In the genomic region with DNA sequence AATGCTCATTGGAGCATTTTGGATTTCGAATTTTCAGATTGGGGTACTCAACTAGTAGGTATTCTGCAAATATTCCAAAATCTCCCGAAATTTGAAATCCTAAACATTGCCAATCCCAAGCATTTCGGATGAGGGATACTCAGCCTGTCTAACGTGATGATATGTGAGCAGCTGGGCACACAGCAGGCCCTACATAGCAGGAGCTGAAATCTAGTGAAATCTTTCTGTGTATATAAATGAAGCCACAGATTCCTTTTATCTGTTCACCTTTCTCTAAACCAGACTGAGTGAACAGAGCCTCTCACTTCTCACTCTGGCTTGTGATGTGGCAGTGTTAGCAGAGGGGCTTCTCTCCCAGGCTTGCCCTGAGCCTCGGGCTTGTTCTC, we compare ENCODE assay signal across 1 cellular context.
TF ChIP-seq lines count a peak whose summit lies in the region.

No MANE protein-coding gene starts in this region.

TF ChIP-seq in GM12878, 131 proteins besides CTCF, POLR2A, EP300 and RAD21:
- TF ChIP-seq RB1 (IDR thresholded peaks at IDR 0.05; ENCODE audit: borderline replicate concordance) (no peak), SMARCA5 (IDR thresholded peaks at IDR 0.05) (no peak), IKZF1 (conservative IDR thresholded peaks at IDR 0.05) (no peak), NRF1 (conservative IDR thresholded peaks at IDR 0.05; ENCODE audit: low read depth, low read length) (no peak), ZNF274 (IDR thresholded peaks at IDR 0.05; ENCODE audit: insufficient read depth, insufficient read length) (no peak), KLF5 (IDR thresholded peaks at IDR 0.05; ENCODE audit: partially characterized antibody) (no peak), TARDBP (IDR thresholded peaks at IDR 0.05; ENCODE audit: borderline replicate concordance) (no peak), KAT2A (conservative IDR thresholded peaks at IDR 0.05; ENCODE audit: control insufficient read depth, low read depth, low read length) (no peak), GATAD2B (conservative IDR thresholded peaks at IDR 0.05; ENCODE audit: low read depth) (no peak), ZZZ3 (IDR thresholded peaks at IDR 0.05; ENCODE audit: control insufficient read depth, insufficient read length, low read depth) (no peak), CREB1 (IDR thresholded peaks at IDR 0.05; ENCODE audit: low read depth) (no peak)
- TF ChIP-seq, protein P1, sequence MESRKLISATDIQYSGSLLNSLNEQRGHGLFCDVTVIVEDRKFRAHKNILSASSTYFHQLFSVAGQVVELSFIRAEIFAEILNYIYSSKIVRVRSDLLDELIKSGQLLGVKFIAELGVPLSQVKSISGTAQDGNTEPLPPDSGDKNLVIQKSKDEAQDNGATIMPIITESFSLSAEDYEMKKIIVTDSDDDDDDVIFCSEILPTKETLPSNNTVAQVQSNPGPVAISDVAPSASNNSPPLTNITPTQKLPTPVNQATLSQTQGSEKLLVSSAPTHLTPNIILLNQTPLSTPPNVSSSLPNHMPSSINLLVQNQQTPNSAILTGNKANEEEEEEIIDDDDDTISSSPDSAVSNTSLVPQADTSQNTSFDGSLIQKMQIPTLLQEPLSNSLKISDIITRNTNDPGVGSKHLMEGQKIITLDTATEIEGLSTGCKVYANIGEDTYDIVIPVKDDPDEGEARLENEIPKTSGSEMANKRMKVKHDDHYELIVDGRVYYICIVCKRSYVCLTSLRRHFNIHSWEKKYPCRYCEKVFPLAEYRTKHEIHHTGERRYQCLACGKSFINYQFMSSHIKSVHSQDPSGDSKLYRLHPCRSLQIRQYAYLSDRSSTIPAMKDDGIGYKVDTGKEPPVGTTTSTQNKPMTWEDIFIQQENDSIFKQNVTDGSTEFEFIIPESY (IDR thresholded peaks at IDR 0.05), result no peak
- TF ChIP-seq, protein P2, sequence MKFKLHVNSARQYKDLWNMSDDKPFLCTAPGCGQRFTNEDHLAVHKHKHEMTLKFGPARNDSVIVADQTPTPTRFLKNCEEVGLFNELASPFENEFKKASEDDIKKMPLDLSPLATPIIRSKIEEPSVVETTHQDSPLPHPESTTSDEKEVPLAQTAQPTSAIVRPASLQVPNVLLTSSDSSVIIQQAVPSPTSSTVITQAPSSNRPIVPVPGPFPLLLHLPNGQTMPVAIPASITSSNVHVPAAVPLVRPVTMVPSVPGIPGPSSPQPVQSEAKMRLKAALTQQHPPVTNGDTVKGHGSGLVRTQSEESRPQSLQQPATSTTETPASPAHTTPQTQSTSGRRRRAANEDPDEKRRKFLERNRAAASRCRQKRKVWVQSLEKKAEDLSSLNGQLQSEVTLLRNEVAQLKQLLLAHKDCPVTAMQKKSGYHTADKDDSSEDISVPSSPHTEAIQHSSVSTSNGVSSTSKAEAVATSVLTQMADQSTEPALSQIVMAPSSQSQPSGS (IDR thresholded peaks at IDR 0.05; ENCODE audit: low read length), result no peak
- TF ChIP-seq, protein P3, sequence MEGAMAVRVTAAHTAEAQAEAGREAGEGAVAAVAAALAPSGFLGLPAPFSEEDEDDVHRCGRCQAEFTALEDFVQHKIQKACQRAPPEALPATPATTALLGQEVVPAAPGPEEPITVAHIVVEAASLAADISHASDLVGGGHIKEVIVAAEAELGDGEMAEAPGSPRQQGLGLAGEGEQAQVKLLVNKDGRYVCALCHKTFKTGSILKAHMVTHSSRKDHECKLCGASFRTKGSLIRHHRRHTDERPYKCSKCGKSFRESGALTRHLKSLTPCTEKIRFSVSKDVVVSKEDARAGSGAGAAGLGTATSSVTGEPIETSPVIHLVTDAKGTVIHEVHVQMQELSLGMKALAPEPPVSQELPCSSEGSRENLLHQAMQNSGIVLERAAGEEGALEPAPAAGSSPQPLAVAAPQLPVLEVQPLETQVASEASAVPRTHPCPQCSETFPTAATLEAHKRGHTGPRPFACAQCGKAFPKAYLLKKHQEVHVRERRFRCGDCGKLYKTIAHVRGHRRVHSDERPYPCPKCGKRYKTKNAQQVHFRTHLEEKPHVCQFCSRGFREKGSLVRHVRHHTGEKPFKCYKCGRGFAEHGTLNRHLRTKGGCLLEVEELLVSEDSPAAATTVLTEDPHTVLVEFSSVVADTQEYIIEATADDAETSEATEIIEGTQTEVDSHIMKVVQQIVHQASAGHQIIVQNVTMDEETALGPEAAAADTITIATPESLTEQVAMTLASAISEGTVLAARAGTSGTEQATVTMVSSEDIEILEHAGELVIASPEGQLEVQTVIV (IDR thresholded peaks at IDR 0.05; ENCODE audit: borderline replicate concordance, partially characterized antibody), result no peak
- TF ChIP-seq, protein P4, sequence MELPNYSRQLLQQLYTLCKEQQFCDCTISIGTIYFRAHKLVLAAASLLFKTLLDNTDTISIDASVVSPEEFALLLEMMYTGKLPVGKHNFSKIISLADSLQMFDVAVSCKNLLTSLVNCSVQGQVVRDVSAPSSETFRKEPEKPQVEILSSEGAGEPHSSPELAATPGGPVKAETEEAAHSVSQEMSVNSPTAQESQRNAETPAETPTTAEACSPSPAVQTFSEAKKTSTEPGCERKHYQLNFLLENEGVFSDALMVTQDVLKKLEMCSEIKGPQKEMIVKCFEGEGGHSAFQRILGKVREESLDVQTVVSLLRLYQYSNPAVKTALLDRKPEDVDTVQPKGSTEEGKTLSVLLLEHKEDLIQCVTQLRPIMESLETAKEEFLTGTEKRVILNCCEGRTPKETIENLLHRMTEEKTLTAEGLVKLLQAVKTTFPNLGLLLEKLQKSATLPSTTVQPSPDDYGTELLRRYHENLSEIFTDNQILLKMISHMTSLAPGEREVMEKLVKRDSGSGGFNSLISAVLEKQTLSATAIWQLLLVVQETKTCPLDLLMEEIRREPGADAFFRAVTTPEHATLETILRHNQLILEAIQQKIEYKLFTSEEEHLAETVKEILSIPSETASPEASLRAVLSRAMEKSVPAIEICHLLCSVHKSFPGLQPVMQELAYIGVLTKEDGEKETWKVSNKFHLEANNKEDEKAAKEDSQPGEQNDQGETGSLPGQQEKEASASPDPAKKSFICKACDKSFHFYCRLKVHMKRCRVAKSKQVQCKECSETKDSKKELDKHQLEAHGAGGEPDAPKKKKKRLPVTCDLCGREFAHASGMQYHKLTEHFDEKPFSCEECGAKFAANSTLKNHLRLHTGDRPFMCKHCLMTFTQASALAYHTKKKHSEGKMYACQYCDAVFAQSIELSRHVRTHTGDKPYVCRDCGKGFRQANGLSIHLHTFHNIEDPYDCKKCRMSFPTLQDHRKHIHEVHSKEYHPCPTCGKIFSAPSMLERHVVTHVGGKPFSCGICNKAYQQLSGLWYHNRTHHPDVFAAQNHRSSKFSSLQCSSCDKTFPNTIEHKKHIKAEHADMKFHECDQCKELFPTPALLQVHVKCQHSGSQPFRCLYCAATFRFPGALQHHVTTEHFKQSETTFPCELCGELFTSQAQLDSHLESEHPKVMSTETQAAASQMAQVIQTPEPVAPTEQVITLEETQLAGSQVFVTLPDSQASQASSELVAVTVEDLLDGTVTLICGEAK (IDR thresholded peaks at IDR 0.05; ENCODE audit: borderline replicate concordance), result no peak
TF ChIP-seq in GM12878: peak in this region for 0.
